Comparison of ENCODE assay signal across 22 cellular contexts in genomic region chr2:30705711-30706533, GRCh38.
A peak's percentile ranks its signal among the peaks of the same experiment; 100 is the strongest.
DNase-seq lines count a peak whose midpoint lies in the region; ATAC-seq and TF ChIP-seq lines count a peak whose summit lies in the region.
"Had no signal": no experiment of that assay in that cellular context is flagged by ENCODE, and none has a peak within 500 bp of the region (broad histone marks: within the 10 kb centered on the region; RNA-seq: fewer than 3 reads in every experiment).

No MANE protein-coding gene starts in this region.

- no peak for ATAC-seq in lung (ENCODE audit: insufficient read depth, low FRiP score)
- no peak for ATAC-seq in left colon
- ATAC-seq in CD8-positive, alpha-beta T cell: no peak
- ATAC-seq: left lobe of liver; naive thymus-derived CD4-positive, alpha-beta T cell had no signal

- DNase-seq in NCI-H524 (lab: John Stamatoyannopoulos, UW): peak; percentile 75 to 93
- no peak for DNase-seq in NCI-H524 treated with DMSO at 0.1 percent for 48 hours (lab: John Stamatoyannopoulos, UW)
- DNase-seq in WERI-Rb-1: peak; percentile 92
- DNase-seq in lung (ENCODE audit: low spot score): peak; percentile 22
- DNase-seq in tibial artery: peak in 1 of 2 donors; percentile 52
- DNase-seq in activated CD4-positive, CD25-positive, alpha-beta regulatory T cell treated with anti-CD3 and anti-CD28 coated beads, Interleukin-2, amount 50 U/mL, for 72 hours: no peak
- DNase-seq in left colon: no peak
- no peak for DNase-seq in CD8-positive, alpha-beta T cell
- DNase-seq: activated CD4-positive, alpha-beta T cell treated with anti-CD3 and anti-CD28 coated beads, Interleukin-2, amount 10 ng/mL, durations not matched to agents 7 days and 5 days; activated naive CD4-positive, alpha-beta T cell treated with anti-CD3 and anti-CD28 coated beads, Interleukin-2, amount 50 U/mL, for 16 hours; CD8-positive, alpha-beta memory T cell; Karpas-422; naive thymus-derived CD4-positive, alpha-beta T cell; NCI-H1436; NCI-H2081; NCI-H2227 treated with DMSO at 0.1 percent for 48 hours; psoas muscle; stimulated activated CD4-positive, alpha-beta T cell treated with anti-CD3 and anti-CD28 coated beads, Interleukin-4, amount 100 ng/mL, for 1 hour had no signal

- H3K27ac ChIP-seq in WERI-Rb-1 (peak overlapping the region; percentile 52), lung (ENCODE audit: low read depth in 1 of 2, low read length in 1 of 2) (no peak overlapping the region), tibial artery (peak overlapping the region; percentile 50 to 69)
- H3K27ac ChIP-seq in CD8-positive, alpha-beta T cell (ENCODE audit: low read depth, low read length): no peak overlapping the region
- H3K27ac ChIP-seq: 22Rv1, psoas muscle had no signal

- CTCF ChIA-PET in CD8-positive, alpha-beta T cell (lab: Charles Lee): interaction anchor here (0.6 to 16.7 kb wide), 20 partner anchors 8 to 1558 kb away, joined by 3 to 542 read pairs (median 4); partner anchors contain the start of gene YPEL5

- no peaks in the 10 kb centered on the region for H3K36me3 Mint-ChIP-seq in CD8-positive, alpha-beta T cell

- H3K4me1 ChIP-seq in lung (ENCODE audit: control insufficient read depth in 2 of 2, insufficient read depth in 2 of 2, low read length in 2 of 2): peaks cover 0 to 2% of the 10 kb centered on the region in 2 donors
- peaks cover 0 to 55% (median 22%) of the 10 kb centered on the region in 4 donors for H3K4me1 ChIP-seq in tibial artery
- no peaks in the 10 kb centered on the region for H3K4me1 ChIP-seq in CD8-positive, alpha-beta T cell (ENCODE audit: insufficient read depth, low read length)
- H3K4me1 ChIP-seq: psoas muscle, tibial nerve had no signal

- peaks cover 4% of the 10 kb centered on the region for H3K4me1 Mint-ChIP-seq in CD8-positive, alpha-beta T cell (ENCODE audit: low read depth)
- H3K4me1 Mint-ChIP-seq: activated CD4-positive, alpha-beta T cell treated with anti-CD3 and anti-CD28 coated beads, Interleukin-2, amount 10 ng/mL, durations not matched to agents 7 days and 5 days; GM23338 had no signal

- H3K27me3 ChIP-seq in WERI-Rb-1 (ENCODE audit: insufficient read depth, low read depth, severe bottlenecking) (no peaks in the 10 kb centered on the region), lung (ENCODE audit: control insufficient read depth, insufficient read depth) (no peaks in the 10 kb centered on the region), tibial artery (no peaks in the 10 kb centered on the region)
- H3K27me3 ChIP-seq in CD8-positive, alpha-beta T cell (ENCODE audit: insufficient read depth, low read length): no peaks in the 10 kb centered on the region
- H3K27me3 ChIP-seq: tibial nerve had no signal

- H3K4me3 Mint-ChIP-seq in CD8-positive, alpha-beta T cell: no peak overlapping the region
- H3K4me3 Mint-ChIP-seq: activated CD4-positive, alpha-beta T cell treated with anti-CD3 and anti-CD28 coated beads, Interleukin-2, amount 10 ng/mL, durations not matched to agents 7 days and 5 days; CD8-positive, alpha-beta memory T cell; GM23338 had no signal

- peaks cover 6% of the 10 kb centered on the region for H3K27me3 Mint-ChIP-seq in CD8-positive, alpha-beta T cell (ENCODE audit: low read depth)

- WGBS in lung, 2 donors: 95 to 97% methylated on average over 10 of the region's 10 CpGs

- H3K4me3 ChIP-seq in WERI-Rb-1 (ENCODE audit: low read depth, low read length) (no peak overlapping the region), lung (no peak overlapping the region), tibial artery (no peak overlapping the region)
- H3K4me3 ChIP-seq in CD8-positive, alpha-beta T cell (ENCODE audit: low read depth, low read length): no peak overlapping the region
- H3K4me3 ChIP-seq: GM23338, psoas muscle, tibial nerve had no signal

- intact Hi-C loops in tibial artery (cut with DNase I; ENCODE audit: low total_unique reads) (loop anchor here (2.0 to 10.0 kb wide), 4 partner anchors 231 to 539 kb away; no protein-coding TSS in a partner anchor), left colon (cut with DNase I, micrococcal nuclease) (loop anchor here in 1 of 2 donors (5.0 kb wide), 2 partner anchors 499 to 544 kb away; no protein-coding TSS in a partner anchor)
- intact Hi-C loops in CD8-positive, alpha-beta T cell (cut with DNase I, micrococcal nuclease): loop anchor here (2.0 to 10.0 kb wide), 4 partner anchors 201 to 526 kb away; partner anchors contain the start of gene EHD3 (in 1 of the 2)

- H3K36me3 ChIP-seq in WERI-Rb-1 (no peaks in the 10 kb centered on the region), lung (ENCODE audit: control insufficient read depth in 2 of 2, insufficient read depth in 2 of 2, low read length in 2 of 2) (no peaks in the 10 kb centered on the region), tibial artery (no peaks in the 10 kb centered on the region)
- no peaks in the 10 kb centered on the region for H3K36me3 ChIP-seq in CD8-positive, alpha-beta T cell (ENCODE audit: insufficient read depth, low read length)
- H3K36me3 ChIP-seq: tibial nerve had no signal

- H3K27ac Mint-ChIP-seq in CD8-positive, alpha-beta T cell: no peak overlapping the region
- H3K27ac Mint-ChIP-seq: activated CD4-positive, alpha-beta T cell treated with anti-CD3 and anti-CD28 coated beads, Interleukin-2, amount 10 ng/mL, durations not matched to agents 7 days and 5 days; GM23338 had no signal

- TF ChIP-seq CTCF in WERI-Rb-1 (IDR thresholded peaks at IDR 0.05; ENCODE audit: low read depth, low read length) (no peak), lung (IDR thresholded peaks at IDR 0.05; ENCODE audit: control extremely low read depth, extremely low read depth) (no peak), tibial artery (IDR thresholded peaks at IDR 0.05) (no peak)
- TF ChIP-seq CTCF in CD8-positive, alpha-beta T cell (IDR thresholded peaks at IDR 0.05): no peak

- peaks cover 24% of the 10 kb centered on the region for H3K9me3 Mint-ChIP-seq in CD8-positive, alpha-beta T cell

- H3K9me3 ChIP-seq in WERI-Rb-1 (ENCODE audit: severe bottlenecking) (peaks cover 19% of the 10 kb centered on the region), lung (ENCODE audit: control insufficient read depth in 2 of 2, insufficient read depth in 1 of 2, low read length in 1 of 2) (peaks cover 1 to 10% of the 10 kb centered on the region in 2 donors), tibial artery (peaks cover 0 to 17% (median 0%) of the 10 kb centered on the region in 3 donors)
- peaks cover 3% of the 10 kb centered on the region for H3K9me3 ChIP-seq in CD8-positive, alpha-beta T cell (ENCODE audit: low read length)

- POLR2A ChIA-PET in CD8-positive, alpha-beta T cell (lab: Charles Lee): interaction anchor here (0.8 to 1.1 kb wide), 3 partner anchors 474 to 558 kb away, joined by 3 read pairs; partner anchors contain the start of gene LBH

Comparison
In these comparisons a context has a peak if more than half of its experiments do, and no peak if none do; other contexts are left out.
1. DNase-seq: peak in NCI-H524 (2 of 2), WERI-Rb-1 (single experiment) and lung (single experiment); none in NCI-H524 treated with DMSO at 0.1 percent for 48 hours (single experiment), activated CD4-positive, CD25-positive, alpha-beta regulatory T cell treated with anti-CD3 and anti-CD28 coated beads, Interleukin-2, amount 50 U/mL, for 72 hours (single experiment), left colon (0 of 2) and CD8-positive, alpha-beta T cell (0 of 7).
2. H3K27ac ChIP-seq: peak in WERI-Rb-1 (single experiment) and tibial artery (2 of 2); none in lung (0 of 2) and CD8-positive, alpha-beta T cell (single experiment).